In the genomic region with DNA sequence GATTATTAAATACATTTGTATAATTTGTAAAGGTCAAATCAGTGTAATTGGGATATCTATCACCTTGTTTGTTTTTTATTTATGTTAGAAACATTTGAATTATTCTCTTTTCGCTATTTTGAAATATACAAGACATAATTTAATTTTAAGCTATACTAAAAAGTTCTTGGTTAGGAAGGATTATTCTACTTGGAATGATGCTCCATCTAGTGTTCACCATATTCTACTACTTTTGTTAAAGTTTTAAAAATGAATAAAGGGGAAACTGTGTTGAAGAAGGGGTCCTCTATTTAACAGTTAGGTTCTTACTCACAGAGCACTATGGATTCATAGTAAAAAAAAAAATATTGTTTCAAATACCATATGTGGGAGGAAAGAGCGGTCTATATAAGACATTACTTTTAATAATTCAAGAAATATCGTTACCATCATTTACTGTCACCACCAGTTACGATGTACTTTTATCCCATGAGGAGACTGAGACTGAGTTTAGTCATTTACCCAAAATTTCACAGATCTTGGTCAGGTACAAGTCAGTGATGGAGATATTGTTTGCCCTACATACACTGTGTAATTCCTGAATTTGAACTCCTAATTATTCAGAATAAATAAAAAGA, we compare ENCODE assay signal across 9 cellular contexts. TPM values are rescaled to one million over a fixed set of nuclear protein-coding genes. Genes with fewer than 3 reads are reported as not detected.
DNase-seq lines count a peak whose midpoint lies in the region; ATAC-seq, FAIRE-seq and TF ChIP-seq lines count a peak whose summit lies in the region.
"Had no signal": no experiment of that assay in that cellular context is flagged by ENCODE, and none has a peak within 500 bp of the region (broad histone marks: within the 10 kb centered on the region; RNA-seq: fewer than 3 reads in every experiment).

No MANE protein-coding gene starts in this region.

- no peaks in the 10 kb centered on the region for H4K20me1 ChIP-seq in IMR-90 (ENCODE audit: insufficient read depth, low read length)
- H4K20me1 ChIP-seq in astrocyte (ENCODE audit: insufficient read depth, low read length): no peaks in the 10 kb centered on the region
- H4K20me1 ChIP-seq in HepG2 (ENCODE audit: insufficient read depth, low read length): no peaks in the 10 kb centered on the region

- H3K36me3 Mint-ChIP-seq in astrocyte (ENCODE audit: low read depth, unreplicated experiment): no peaks in the 10 kb centered on the region
- H3K36me3 Mint-ChIP-seq in activated T-helper 1 cell treated with anti-CD3 and anti-CD28 coated beads, Interleukin-12 subunit alpha, Interleukin-12 subunit beta, Interleukin-2, Interleukin-4 antibody, amounts not matched to agents 30 ng/mL and 10 ng/mL and 1 ng/mL, durations not matched to agents 14 hours and 24 hours and 36 hours (ENCODE audit: low read depth): peaks cover 5% of the 10 kb centered on the region

- no peaks in the 10 kb centered on the region for H3K27me3 ChIP-seq in IMR-90 (ENCODE audit: control insufficient read depth, insufficient read depth, low read length)
- H3K27me3 ChIP-seq in astrocyte (ENCODE audit: insufficient read depth, low read length): no peaks in the 10 kb centered on the region
- H3K27me3 ChIP-seq in HepG2 (ENCODE audit: control insufficient read depth in 1 of 2, insufficient read depth in 2 of 2, low read length in 2 of 2): no peaks in the 10 kb centered on the region

- H4K5ac ChIP-seq in IMR-90 (ENCODE audit: low read depth, low read length): no peak overlapping the region

- no peak overlapping the region for H3K4ac ChIP-seq in IMR-90 (ENCODE audit: low read depth, low read length)

- CTCF ChIA-PET in IMR-90 (lab: Yijun Ruan, JAX): interaction anchor here (0.6 to 1.7 kb wide), 7 partner anchors 9 to 703 kb away, joined by 3 to 9 read pairs (median 5); no protein-coding TSS in a partner anchor
- CTCF ChIA-PET in HepG2 (lab: Yijun Ruan, JAX; ENCODE audit: low intra/inter-chr PET ratio, low total read pairs): interaction anchor here (1.0 to 2.2 kb wide), 2 partner anchors 56 to 163 kb away, joined by 5 to 35 read pairs; no protein-coding TSS in a partner anchor

- H2BK15ac ChIP-seq in IMR-90 (ENCODE audit: low read depth, low read length): no peak overlapping the region

- no peaks in the 10 kb centered on the region for H3K36me3 ChIP-seq in IMR-90 (ENCODE audit: control insufficient read depth, insufficient read depth, low read length)
- H3K36me3 ChIP-seq in astrocyte (ENCODE audit: insufficient read depth, low read length): no peaks in the 10 kb centered on the region
- H3K36me3 ChIP-seq in HepG2 (replicated peaks in 1 of 2; ENCODE audit: control insufficient read depth in 1 of 2, insufficient read depth in 2 of 2, low read length in 2 of 2): no peaks in the 10 kb centered on the region

- H3K27ac ChIP-seq in IMR-90 (ENCODE audit: insufficient read depth, low read length): no peak overlapping the region
- H3K27ac ChIP-seq in astrocyte (ENCODE audit: low read depth, low read length): no peak overlapping the region
- H3K27ac ChIP-seq in HepG2 (ENCODE audit: extremely low read length, insufficient read depth, low read length): no peak overlapping the region

- H3K4me3 Mint-ChIP-seq in astrocyte (ENCODE audit: unreplicated experiment): no peak overlapping the region
- H3K4me3 Mint-ChIP-seq in activated T-helper 1 cell treated with anti-CD3 and anti-CD28 coated beads, Interleukin-12 subunit alpha, Interleukin-12 subunit beta, Interleukin-2, Interleukin-4 antibody, amounts not matched to agents 30 ng/mL and 10 ng/mL and 1 ng/mL, durations not matched to agents 14 hours and 24 hours and 36 hours: no peak overlapping the region

- peaks cover 12% of the 10 kb centered on the region for H3K9me1 ChIP-seq in IMR-90 (ENCODE audit: insufficient read depth, low read length)

- no peak overlapping the region for H3K56ac ChIP-seq in IMR-90 (ENCODE audit: extremely low read depth, insufficient read depth, low read length)

- TF ChIP-seq CTCF in AG09319 (IDR thresholded peaks at IDR 0.05; ENCODE audit: low read depth, low read length) (peak; percentile 36), IMR-90 (conservative IDR thresholded peaks at IDR 0.05; ENCODE audit: low read depth, low read length) (peak; percentile 66), astrocyte (IDR thresholded peaks at IDR 0.05; ENCODE audit: insufficient read depth, low read depth, low read length) (peak; percentile 20), HepG2 (CRISPR knock-in tag; IDR thresholded peaks at IDR 0.05) (no peak)

- H4K91ac ChIP-seq in IMR-90 (ENCODE audit: insufficient read depth, low read depth, low read length): no peak overlapping the region

- H3K23ac ChIP-seq in IMR-90 (ENCODE audit: low read depth, low read length): no peak overlapping the region

- H2AK9ac ChIP-seq in IMR-90 (replicated peaks; ENCODE audit: low read depth, low read length, poor library complexity): no peak overlapping the region

- H2BK120ac ChIP-seq in IMR-90 (ENCODE audit: low read depth, low read length): peak overlapping the region; percentile 69; the same call in 1 of the 2 replicates

- dilution Hi-C loops in IMR-90 (cut with HindIII; ENCODE audit: low sequenced_read_pairs, unreplicated experiment): no loop called here

- in situ Hi-C loops in IMR-90 (cut with MboI; ENCODE audit: low sequenced_read_pairs) (loop anchor here (25.0 kb wide), 2 partner anchors 389 to 614 kb away; no protein-coding TSS in a partner anchor), HepG2 (cut with HindIII; ENCODE audit: extremely low pct_ligation_motif_present, low pct_unique_long_range_greater_than_20kb) (no loop called here)

- DNase-seq in AG09319 (ENCODE audit: extremely low read depth, low read depth): no peak
- peak; percentile 46 for DNase-seq in IMR-90
- DNase-seq in astrocyte (ENCODE audit: low read depth): no peak
- DNase-seq in HepG2 (ENCODE audit: low spot score): no peak
- no peak for DNase-seq in hypothalamus (lab: John Stamatoyannopoulos, UW)
- DNase-seq in activated T-helper 1 cell treated with anti-CD3 and anti-CD28 coated beads, Interleukin-12 subunit alpha, Interleukin-12 subunit beta, Interleukin-2, Interleukin-4 antibody, amounts not matched to agents 30 ng/mL and 10 ng/mL and 1 ng/mL, durations not matched to agents 14 hours and 24 hours and 36 hours (ENCODE audit: low spot score): no peak
- DNase-seq in NCI-H1417 (lab: John Stamatoyannopoulos, UW): no peak
- DNase-seq in activated effector memory CD4-positive, alpha-beta T cell treated with anti-CD3 and anti-CD28 coated beads, Interleukin-2, amount 50 U/mL, for 16 hours: no peak
- DNase-seq: SHP77 treated with DMSO at 0.1 percent for 48 hours had no signal

- H3K18ac ChIP-seq in IMR-90 (ENCODE audit: low read depth, low read length): no peak overlapping the region

- no peak overlapping the region for H2BK5ac ChIP-seq in IMR-90 (ENCODE audit: low read depth, low read length, poor library complexity, severe bottlenecking)

- no peak for TF ChIP-seq POLR2A in IMR-90 (IDR thresholded peaks at IDR 0.05; ENCODE audit: low read depth, low read length)
- no peak for TF ChIP-seq POLR2A in HepG2 (IDR thresholded peaks at IDR 0.05; ENCODE audit: insufficient read depth in 1 of 2, low read depth in 2 of 2, low read length in 2 of 2)

- intact Hi-C loops in IMR-90 (cut with micrococcal nuclease) (loop anchor here (1.0 to 2.0 kb wide), 2 partner anchors 56 to 164 kb away; no protein-coding TSS in a partner anchor), HepG2 (cut with micrococcal nuclease; ENCODE audit: unreplicated experiment) (loop anchor here (1.0 kb wide), 1 partner anchor 56 kb away; no protein-coding TSS in a partner anchor)
- intact Hi-C loops in activated T-helper 1 cell treated with anti-CD3 and anti-CD28 coated beads, Interleukin-12 subunit alpha, Interleukin-12 subunit beta, Interleukin-2, Interleukin-4 antibody, amounts not matched to agents 30 ng/mL and 10 ng/mL and 1 ng/mL, durations not matched to agents 14 hours and 24 hours and 36 hours (cut with micrococcal nuclease): loop anchor here (1.0 kb wide), 3 partner anchors 24 to 163 kb away; no protein-coding TSS in a partner anchor

- no peak overlapping the region for H3K9ac ChIP-seq in IMR-90 (ENCODE audit: low read depth, low read length)
- no peak overlapping the region for H3K9ac ChIP-seq in astrocyte (ENCODE audit: low read length)
- H3K9ac ChIP-seq in HepG2 (ENCODE audit: insufficient read depth, low read depth, low read length): no peak overlapping the region

- WGBS in IMR-90 (ENCODE audit: extremely low coverage in 2 of 2, insufficient read length in 1 of 2), 2 experiments: no CpG with 5 or more reads among the region's 4 CpGs
- WGBS in HepG2 (ENCODE audit: low lambda C conversion rate): 68% methylated on average over 4 of the region's 4 CpGs

- POLR2A ChIA-PET in IMR-90 (lab: Charles Lee; ENCODE audit: unreplicated experiment): no interaction called here
- POLR2A ChIA-PET in HepG2 (lab: Yijun Ruan, JAX): no interaction called here

- no peak for FAIRE-seq in astrocyte (lab: Jason Lieb, UNC)
- FAIRE-seq in HepG2 (lab: Jason Lieb, UNC): no peak

- no peaks in the 10 kb centered on the region for H3K27me3 Mint-ChIP-seq in astrocyte (ENCODE audit: low read depth, unreplicated experiment)
- H3K27me3 Mint-ChIP-seq in activated T-helper 1 cell treated with anti-CD3 and anti-CD28 coated beads, Interleukin-12 subunit alpha, Interleukin-12 subunit beta, Interleukin-2, Interleukin-4 antibody, amounts not matched to agents 30 ng/mL and 10 ng/mL and 1 ng/mL, durations not matched to agents 14 hours and 24 hours and 36 hours (ENCODE audit: insufficient read depth): peaks cover 7% of the 10 kb centered on the region

- H2BK20ac ChIP-seq in IMR-90 (ENCODE audit: low read depth, low read length): peak overlapping the region; percentile 78

- no peak overlapping the region for H3K27ac Mint-ChIP-seq in astrocyte (ENCODE audit: unreplicated experiment)
- H3K27ac Mint-ChIP-seq in activated T-helper 1 cell treated with anti-CD3 and anti-CD28 coated beads, Interleukin-12 subunit alpha, Interleukin-12 subunit beta, Interleukin-2, Interleukin-4 antibody, amounts not matched to agents 30 ng/mL and 10 ng/mL and 1 ng/mL, durations not matched to agents 14 hours and 24 hours and 36 hours: no peak overlapping the region

- TF ChIP-seq EP300 in HepG2 (IDR thresholded peaks at IDR 0.05; ENCODE audit: low read depth in 2 of 2, low read length in 2 of 2) (no peak), HepG2 (CRISPR knock-in tag; IDR thresholded peaks at IDR 0.05; ENCODE audit: borderline replicate concordance) (no peak)

- H3K4me1 Mint-ChIP-seq in astrocyte (ENCODE audit: low read depth, unreplicated experiment): peaks cover 9% of the 10 kb centered on the region
- H3K4me1 Mint-ChIP-seq in activated T-helper 1 cell treated with anti-CD3 and anti-CD28 coated beads, Interleukin-12 subunit alpha, Interleukin-12 subunit beta, Interleukin-2, Interleukin-4 antibody, amounts not matched to agents 30 ng/mL and 10 ng/mL and 1 ng/mL, durations not matched to agents 14 hours and 24 hours and 36 hours (ENCODE audit: low read depth): peaks cover 21% of the 10 kb centered on the region

- H4K8ac ChIP-seq in IMR-90 (ENCODE audit: low read depth in 2 of 2, low read length in 2 of 2): no peak overlapping the region

- BruUV-seq in IMR-90 (replicated peaks; lab: Mats Ljungman, UMichigan) (no TSS peak), HepG2 (replicated peaks; lab: Mats Ljungman, UMichigan) (no TSS peak)

- H3K4me3 ChIP-seq in IMR-90 (ENCODE audit: insufficient read depth, low read depth, low read length): no peak overlapping the region
- no peak overlapping the region for H3K4me3 ChIP-seq in astrocyte (ENCODE audit: insufficient read depth, low read depth, low read length)
- no peak overlapping the region for H3K4me3 ChIP-seq in HepG2 (replicated peaks in 1 of 3; ENCODE audit: insufficient read depth in 1 of 3, low read depth in 2 of 3, low read length in 3 of 3)

- H2AFZ ChIP-seq in IMR-90 (replicated peaks; ENCODE audit: low read length, poor library complexity): no peak overlapping the region
- H2AFZ ChIP-seq in astrocyte (ENCODE audit: low read depth, low read length): no peak overlapping the region
- no peak overlapping the region for H2AFZ ChIP-seq in HepG2 (ENCODE audit: low read length)

- no peak for ATAC-seq in IMR-90 (ENCODE audit: low read depth)
- no peak for ATAC-seq in HepG2

- peak; percentile 58 for TF ChIP-seq RAD21 in IMR-90 (IDR thresholded peaks at IDR 0.05; ENCODE audit: low read length)
- peak; percentile 26; the same call in 1 of the 2 replicates for TF ChIP-seq RAD21 in HepG2 (CRISPR knock-in tag; IDR thresholded peaks at IDR 0.05)

- no peak overlapping the region for H3K14ac ChIP-seq in IMR-90 (replicated peaks; ENCODE audit: low read depth, low read length)

- no peaks in the 10 kb centered on the region for H3K9me3 ChIP-seq in IMR-90 (ENCODE audit: control insufficient read depth, insufficient read depth, low read length)
- no peaks in the 10 kb centered on the region for H3K9me3 ChIP-seq in astrocyte (ENCODE audit: insufficient read depth, low read depth, low read length)
- H3K9me3 ChIP-seq in HepG2 (ENCODE audit: low read length): peaks cover 8% of the 10 kb centered on the region

- no peak overlapping the region for H2AK5ac ChIP-seq in IMR-90 (ENCODE audit: low read depth, low read length)

- no peak overlapping the region for H3K4me2 ChIP-seq in IMR-90 (ENCODE audit: low read depth, low read length)
- no peak overlapping the region for H3K4me2 ChIP-seq in astrocyte (ENCODE audit: low read length)
- no peak overlapping the region for H3K4me2 ChIP-seq in HepG2 (ENCODE audit: low read depth, low read length)

- peaks cover 2% of the 10 kb centered on the region for H3K9me3 Mint-ChIP-seq in astrocyte (ENCODE audit: unreplicated experiment)
- peaks cover 8% of the 10 kb centered on the region for H3K9me3 Mint-ChIP-seq in activated T-helper 1 cell treated with anti-CD3 and anti-CD28 coated beads, Interleukin-12 subunit alpha, Interleukin-12 subunit beta, Interleukin-2, Interleukin-4 antibody, amounts not matched to agents 30 ng/mL and 10 ng/mL and 1 ng/mL, durations not matched to agents 14 hours and 24 hours and 36 hours

- H3K79me2 ChIP-seq in astrocyte (ENCODE audit: insufficient read depth, low read length) (no peaks in the 10 kb centered on the region), HepG2 (ENCODE audit: insufficient read depth, low read length) (no peaks in the 10 kb centered on the region)

- peaks cover 0 to 10% of the 10 kb centered on the region in 2 experiments; a peak in 1 of 4 replicates for H3K79me1 ChIP-seq in IMR-90 (ENCODE audit: low read depth in 1 of 2, low read length in 2 of 2)

- peaks cover 11% of the 10 kb centered on the region for H3K4me1 ChIP-seq in IMR-90 (ENCODE audit: control insufficient read depth, insufficient read depth, low read length)
- no peaks in the 10 kb centered on the region for H3K4me1 ChIP-seq in astrocyte (ENCODE audit: insufficient read depth, low read length)
- peaks cover 42% of the 10 kb centered on the region for H3K4me1 ChIP-seq in HepG2 (ENCODE audit: insufficient read depth, low read length)

RNA-seq across cellular contexts. Expression of a gene that starts 6.3 kb away (rescaled TPM):
- total RNA-seq in IMR-90 (2012; rRNA removed) (84.8 and 103 TPM in 2 replicates), astrocyte (8.7 and 10.3 TPM in 2 replicates), HepG2 (2016; rRNA removed; fragmentation: Illumina TruSeq; extraction: Trizol) (26.0 and 43.6 TPM in 2 replicates)
- polyA plus RNA-seq in IMR-90 (2012; rRNA removed) (67.6 and 78.4 TPM in 2 replicates), HepG2 (2011; rRNA removed) (165 and 166 TPM in 2 replicates)
- polyA plus RNA-seq in IMR-90 (2012; cell fraction: cytosol; rRNA removed): 45.3 TPM in 2 replicates
- 9.8 and 44.1 TPM in 2 replicates for polyA plus RNA-seq in IMR-90 (2012; cell fraction: nucleus; rRNA removed; ENCODE audit: low replicate concordance)
- 3.9 and 6.1 TPM in 2 replicates for total RNA-seq in HepG2 (2016; cell fraction: cytosol; rRNA removed; fragmentation: Illumina TruSeq; extraction: Trizol; ENCODE audit: low read depth)
- total RNA-seq in HepG2 (2016; cell fraction: insoluble cytoplasmic fraction; rRNA removed; fragmentation: Illumina TruSeq; extraction: Trizol): 25.0 and 46.7 TPM in 2 replicates
- total RNA-seq in HepG2 (2016; cell fraction: membrane; rRNA removed; fragmentation: Illumina TruSeq; extraction: Trizol): 13.4 and 15.9 TPM in 2 replicates
- 41.3 and 43.8 TPM in 2 replicates for total RNA-seq in HepG2 (2016; cell fraction: nucleus; rRNA removed; fragmentation: Illumina TruSeq; extraction: Trizol)
- polyA plus RNA-seq in HepG2 (2011; cell fraction: cytosol; rRNA removed): 92.7 and 157 TPM in 2 replicates
- 23.0 and 39.1 TPM in 2 replicates for polyA plus RNA-seq in HepG2 (2011; cell fraction: nucleus; rRNA removed)
- 133 and 173 TPM in 2 replicates for polyA plus RNA-seq in HepG2 (2012)
- polyA plus RNA-seq in HepG2 (2016; cell fraction: cytosol; fragmentation: Illumina TruSeq; extraction: Trizol; ENCODE audit: low read depth): 3.2 and 4.0 TPM in 2 replicates
- polyA plus RNA-seq in HepG2 (2016; cell fraction: insoluble cytoplasmic fraction; fragmentation: Illumina TruSeq; extraction: Trizol; ENCODE audit: low read depth): 31.1 and 33.2 TPM in 2 replicates
- 7.2 and 8.6 TPM in 2 replicates for polyA plus RNA-seq in HepG2 (2016; cell fraction: membrane; fragmentation: Illumina TruSeq; extraction: Trizol; ENCODE audit: low read depth)
- 64.0 and 71.6 TPM in 2 replicates for polyA plus RNA-seq in HepG2 (2016; cell fraction: nucleus; fragmentation: Illumina TruSeq; extraction: Trizol; ENCODE audit: insufficient read depth, low read depth)
- 94.3 and 94.7 TPM in 2 replicates for polyA minus RNA-seq in HepG2 (2011; rRNA and poly(A)+ RNA removed; ENCODE audit: low replicate concordance)
- 96.8 and 115 TPM in 2 replicates for polyA minus RNA-seq in HepG2 (2011; cell fraction: cytosol; rRNA and poly(A)+ RNA removed)
- polyA minus RNA-seq in HepG2 (2011; cell fraction: nucleus; rRNA and poly(A)+ RNA removed): 47.3 and 69.9 TPM in 2 replicates
- total RNA-seq in activated T-helper 1 cell treated with anti-CD3 and anti-CD28 coated beads, Interleukin-12 subunit alpha, Interleukin-12 subunit beta, Interleukin-2, Interleukin-4 antibody, amounts not matched to agents 30 ng/mL and 10 ng/mL and 1 ng/mL, durations not matched to agents 14 hours and 24 hours and 36 hours: 51.1 and 51.7 TPM in 2 replicates
